ENCODE assay signal across 8 cellular contexts in the genomic region with DNA sequence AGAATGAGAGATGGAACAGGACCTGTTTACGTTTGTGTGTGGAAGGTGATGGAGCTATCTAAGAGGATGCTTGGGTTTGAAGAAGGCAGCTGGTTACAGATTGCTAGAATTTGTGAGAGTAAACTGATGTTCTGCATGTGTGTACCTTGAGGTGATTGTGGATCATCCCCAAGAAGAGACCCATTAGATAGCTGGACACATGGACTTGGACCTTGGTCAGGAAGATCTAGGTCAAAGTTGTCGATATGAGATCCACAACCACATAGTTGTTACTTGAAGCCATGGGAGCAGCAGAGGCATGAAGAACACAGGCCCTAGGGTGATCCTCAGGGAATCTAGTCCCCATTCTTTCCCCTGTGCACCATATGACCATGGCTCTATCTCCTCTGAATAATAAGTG.
"Had no signal": no experiment of that assay in that cellular context is flagged by ENCODE, and none has a peak within 500 bp of the region (broad histone marks: within the 10 kb centered on the region; RNA-seq: fewer than 3 reads in every experiment).

No MANE protein-coding gene starts in this region.

- H3K4me2 ChIP-seq: KMS-11 had no signal

- H3K4me1 Mint-ChIP-seq: IgD-negative memory B cell had no signal

- H3K9me3 Mint-ChIP-seq: IgD-negative memory B cell had no signal

- H3K9ac ChIP-seq: KMS-11 had no signal

- H3K27ac Mint-ChIP-seq: IgD-negative memory B cell had no signal

- H3K4me3 Mint-ChIP-seq: IgD-negative memory B cell had no signal

- H3K27me3 Mint-ChIP-seq: IgD-negative memory B cell had no signal

- H3K4me3 ChIP-seq: K562 had no signal

- FAIRE-seq: HTR-8/SVneo had no signal

- DNase-seq: IMR-90, KBM-7, KG1 had no signal

- H3K27ac ChIP-seq: HL-60, KMS-11 had no signal
